8 cellular contexts compared by ENCODE assay signal in genomic region chr1:98053471-98054366, GRCh38.
DNase-seq lines count a peak whose midpoint lies in the region; ATAC-seq lines count a peak whose summit lies in the region.

No MANE protein-coding gene starts in this region.

- DNase-seq in AG20443 (ENCODE audit: low spot score) (peak; percentile 92), NCI-H510A treated with DMSO at 0.1 percent for 48 hours (lab: John Stamatoyannopoulos, UW) (peak; percentile 67), fibroblast of peridontal ligament (ENCODE audit: extremely low read depth) (peak; percentile 71), naive B cell (peak; percentile 49), superior temporal gyrus (ENCODE audit: extremely low spot score) (peak; percentile 81)
- DNase-seq in activated T-cell treated with anti-CD3 and anti-CD28 coated beads, Interleukin-2, amount 50 U/mL, for 72 hours = peak; percentile 61 to 76

- H3K4me3 Mint-ChIP-seq in activated T-cell treated with anti-CD3 and anti-CD28 coated beads, Interleukin-2, amount 50 U/mL, for 72 hours = peak overlapping the region; percentile 77 to 79
- H3K4me3 Mint-ChIP-seq in naive B cell = peak overlapping the region; percentile 42 to 90 (median 77)

- peaks cover 0 to 3% of the 10 kb centered on the region in 2 donors for H3K36me3 Mint-ChIP-seq in activated T-cell treated with anti-CD3 and anti-CD28 coated beads, Interleukin-2, amount 50 U/mL, for 72 hours (ENCODE audit: insufficient read depth in 2 of 2)
- H3K36me3 Mint-ChIP-seq in naive B cell = no peaks in the 10 kb centered on the region

- peaks cover 21% of the 10 kb centered on the region for H3K4me1 Mint-ChIP-seq in activated T-cell treated with anti-CD3 and anti-CD28 coated beads, Interleukin-2, amount 50 U/mL, for 72 hours (ENCODE audit: low read depth)
- H3K4me1 Mint-ChIP-seq in naive B cell = peaks cover 17 to 31% (median 17%) of the 10 kb centered on the region in 3 donors

- ATAC-seq in GM18868 (IDR thresholded peaks at IDR 0.05; ENCODE audit: unreplicated experiment) = peak; percentile 95
- peak; percentile 89 for ATAC-seq in HG03066 (IDR thresholded peaks at IDR 0.05; ENCODE audit: low read depth, unreplicated experiment)
- peak; percentile 93 to 95 for ATAC-seq in activated T-cell treated with anti-CD3 and anti-CD28 coated beads, Interleukin-2, amount 50 U/mL, for 72 hours (replicated peaks in 1 of 2)
- ATAC-seq in naive B cell (ENCODE audit: low read depth in 2 of 2) = peak; percentile 92

- H3K27ac Mint-ChIP-seq in activated T-cell treated with anti-CD3 and anti-CD28 coated beads, Interleukin-2, amount 50 U/mL, for 72 hours = no peak overlapping the region
- peak overlapping the region in 1 of 6 donors; percentile 69 for H3K27ac Mint-ChIP-seq in naive B cell

- peaks cover 91% of the 10 kb centered on the region for H3K27me3 Mint-ChIP-seq in activated T-cell treated with anti-CD3 and anti-CD28 coated beads, Interleukin-2, amount 50 U/mL, for 72 hours (ENCODE audit: low read depth)
- peaks cover 58 to 86% (median 68%) of the 10 kb centered on the region in 3 donors for H3K27me3 Mint-ChIP-seq in naive B cell

- H3K9me3 Mint-ChIP-seq in activated T-cell treated with anti-CD3 and anti-CD28 coated beads, Interleukin-2, amount 50 U/mL, for 72 hours = no peaks in the 10 kb centered on the region
- no peaks in the 10 kb centered on the region for H3K9me3 Mint-ChIP-seq in naive B cell

Comparison
In these comparisons a context has a peak if more than half of its experiments do, and no peak if none do; other contexts are left out.
1. Peak in every context shown above with its lines: DNase-seq and ATAC-seq.